Comparison of ENCODE assay signal across 29 cellular contexts in the genomic region with DNA sequence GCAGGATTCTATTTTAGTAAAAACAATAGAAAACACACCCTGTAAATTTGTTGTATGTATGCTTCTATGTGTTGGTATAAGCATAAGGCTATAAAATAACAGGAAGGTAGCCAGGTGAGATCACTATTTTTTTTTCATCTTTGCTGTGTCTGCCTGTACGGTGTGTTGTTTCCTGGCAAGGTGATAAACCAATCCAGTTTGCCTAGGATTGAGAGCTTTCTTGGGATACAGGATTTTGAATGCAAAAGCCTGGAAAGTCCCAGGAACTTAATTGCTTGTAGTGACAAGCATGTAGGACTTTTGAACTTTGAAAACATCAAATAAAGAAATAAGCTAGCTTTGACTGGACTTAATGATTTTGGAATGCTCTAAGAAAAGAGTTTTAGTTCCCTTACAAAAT.
"Had no signal": no experiment of that assay in that cellular context is flagged by ENCODE, and none has a peak within 500 bp of the region (broad histone marks: within the 10 kb centered on the region; RNA-seq: fewer than 3 reads in every experiment).

No MANE protein-coding gene starts in this region.

- H3K36me3 ChIP-seq: adrenal gland, cardiac muscle cell, colonic mucosa, esophagus squamous epithelium had no signal

- H3K27me3 ChIP-seq: adrenal gland, body of pancreas, cardiac muscle cell, colonic mucosa, esophagus squamous epithelium had no signal

- H3K4me1 ChIP-seq: adrenal gland, body of pancreas, colonic mucosa had no signal

- H3K27ac ChIP-seq: adrenal gland, body of pancreas, cardiac muscle cell, colonic mucosa, esophagus squamous epithelium had no signal

- FAIRE-seq: endometrium, endothelial cell of umbilical vein, frontal cortex had no signal

- H3K9me3 ChIP-seq: adrenal gland, body of pancreas, colonic mucosa, esophagus squamous epithelium had no signal

- H3K4me3 ChIP-seq: adrenal gland, body of pancreas, cardiac muscle cell, colonic mucosa, esophagus squamous epithelium had no signal

- ATAC-seq: activated CD4-positive, alpha-beta T cell treated with anti-CD3 and anti-CD28 coated beads for 36 hours; activated CD8-positive, alpha-beta memory T cell treated with anti-CD3 and anti-CD28 coated beads, Interleukin-2, amount 10 ng/mL, durations not matched to agents 7 days and 5 days; activated CD8-positive, alpha-beta T cell treated with anti-CD3 and anti-CD28 coated beads, Interleukin-2, amount 10 ng/mL, durations not matched to agents 7 days and 5 days; activated naive CD8-positive, alpha-beta T cell treated with anti-CD3 and anti-CD28 coated beads, Interleukin-2, amount 50 U/mL, for 24 hours; body of pancreas had no signal

- DNase-seq: activated CD4-positive, alpha-beta memory T cell treated with anti-CD3 and anti-CD28 coated beads for 36 hours; activated CD4-positive, alpha-beta T cell treated with anti-CD3 and anti-CD28 coated beads for 36 hours; activated CD4-positive, alpha-beta T cell treated with anti-CD3 and anti-CD28 coated beads, Interleukin-2, amount 10 ng/mL, durations not matched to agents 24 days and 14 days; activated CD4-positive, CD25-positive, alpha-beta regulatory T cell; activated CD4-positive, CD25-positive, alpha-beta regulatory T cell treated with anti-CD3 and anti-CD28 coated beads, Interleukin-2, amount 50 U/mL, for 72 hours; activated CD8-positive, alpha-beta memory T cell treated with anti-CD3 and anti-CD28 coated beads, Interleukin-2, amount 10 ng/mL, durations not matched to agents 7 days and 5 days; activated CD8-positive, alpha-beta memory T cell treated with anti-CD3 and anti-CD28 coated beads, Interleukin-2, amount 50 U/mL, for 4 hours; activated CD8-positive, alpha-beta T cell treated with anti-CD3 and anti-CD28 coated beads, Interleukin-2, amount 10 ng/mL, durations not matched to agents 7 days and 5 days; activated effector memory CD4-positive, alpha-beta T cell treated with anti-CD3 and anti-CD28 coated beads, Interleukin-2, amount 50 U/mL, for 16 hours; activated naive CD4-positive, alpha-beta T cell treated with anti-CD3 and anti-CD28 coated beads for 36 hours; activated naive CD8-positive, alpha-beta T cell treated with anti-CD3 and anti-CD28 coated beads for 36 hours; activated naive CD8-positive, alpha-beta T cell treated with anti-CD3 and anti-CD28 coated beads, Interleukin-2, amount 50 U/mL, for 24 hours; activated T-cell treated with anti-CD3 and anti-CD28 coated beads, Interleukin-2, amount 50 U/mL, for 1 hour; activated T-cell treated with anti-CD3 and anti-CD28 coated beads, Interleukin-2, amount 50 U/mL, for 48 hours; adrenal gland; amygdala; aorta; body of pancreas; central memory CD4-positive, alpha-beta T cell; cerebellar nuclear complex; colonic mucosa; effector CD8-positive, alpha-beta T cell; esophagus squamous epithelium; head of caudate nucleus; T-helper 2 cell had no signal
